ENCODE assay signal across 12 cellular contexts in genomic region chr20:32362924-32363364, GRCh38. TPM values are rescaled to one million over a fixed set of nuclear protein-coding genes. Genes with fewer than 3 reads are reported as not detected.
DNase-seq lines count a peak whose midpoint lies in the region; ATAC-seq and TF ChIP-seq lines count a peak whose summit lies in the region.
"Had no signal": no experiment of that assay in that cellular context is flagged by ENCODE, and none has a peak within 500 bp of the region (broad histone marks: within the 10 kb centered on the region; RNA-seq: fewer than 3 reads in every experiment).

No MANE protein-coding gene starts in this region.

- peaks cover 27% of the 10 kb centered on the region for H3K4me1 ChIP-seq in mucosa of descending colon (ENCODE audit: low read depth)

- no peaks in the 10 kb centered on the region for H3K9me3 ChIP-seq in mucosa of descending colon
- H3K9me3 ChIP-seq: gastroesophageal sphincter, upper lobe of right lung had no signal

- H3K4me1 Mint-ChIP-seq in stimulated activated naive CD8-positive, alpha-beta T cell treated with anti-CD3 and anti-CD28 coated beads, Interleukin-15, Interleukin-2, amounts not matched to agents 100 ng/mL and 50 ng/mL, for 24 hours (ENCODE audit: low read depth), result peaks cover 84% of the 10 kb centered on the region
- peaks cover 78% of the 10 kb centered on the region for H3K4me1 Mint-ChIP-seq in activated naive CD8-positive, alpha-beta T cell treated with anti-CD3 and anti-CD28 coated beads for 36 hours
- peaks cover 49 to 87% (median 82%) of the 10 kb centered on the region in 4 donors for H3K4me1 Mint-ChIP-seq in naive thymus-derived CD8-positive, alpha-beta T cell

- peak overlapping the region; percentile 99 for H3K4me3 Mint-ChIP-seq in stimulated activated naive CD8-positive, alpha-beta T cell treated with anti-CD3 and anti-CD28 coated beads, Interleukin-15, Interleukin-2, amounts not matched to agents 100 ng/mL and 50 ng/mL, for 24 hours
- H3K4me3 Mint-ChIP-seq in activated naive CD8-positive, alpha-beta T cell treated with anti-CD3 and anti-CD28 coated beads for 36 hours, result peak overlapping the region; percentile 92
- peak overlapping the region in 9 of 10 donors; percentile 20 to 95 (median 63) for H3K4me3 Mint-ChIP-seq in naive thymus-derived CD8-positive, alpha-beta T cell

- no peak for DNase-seq in stimulated activated naive CD8-positive, alpha-beta T cell treated with anti-CD3 and anti-CD28 coated beads, Interleukin-15, Interleukin-2, amounts not matched to agents 100 U/mL and 50 U/mL, for 24 hours
- no peak for DNase-seq in activated naive CD8-positive, alpha-beta T cell treated with anti-CD3 and anti-CD28 coated beads for 36 hours
- DNase-seq in naive thymus-derived CD8-positive, alpha-beta T cell, result no peak
- no peak for DNase-seq in sciatic nerve (ENCODE audit: low spot score)
- no peak for DNase-seq in GM19238 (ENCODE audit: insufficient read length, low spot score)
- DNase-seq in mucosa of descending colon, result no peak
- no peak for DNase-seq in stimulated activated CD4-positive, alpha-beta T cell treated with anti-CD3 and anti-CD28 coated beads, Interleukin-4, amount 100 ng/mL, for 24 hours
- DNase-seq: C1 segment of cervical spinal cord, NCI-H2029 treated with DMSO at 0.1 percent for 48 hours, upper lobe of right lung had no signal

- no peak overlapping the region for H3K4me3 ChIP-seq in mucosa of descending colon
- H3K4me3 ChIP-seq: gastroesophageal sphincter, upper lobe of right lung had no signal

- H3K9me3 Mint-ChIP-seq in stimulated activated naive CD8-positive, alpha-beta T cell treated with anti-CD3 and anti-CD28 coated beads, Interleukin-15, Interleukin-2, amounts not matched to agents 100 ng/mL and 50 ng/mL, for 24 hours, result no peaks in the 10 kb centered on the region
- no peaks in the 10 kb centered on the region for H3K9me3 Mint-ChIP-seq in activated naive CD8-positive, alpha-beta T cell treated with anti-CD3 and anti-CD28 coated beads for 36 hours
- H3K9me3 Mint-ChIP-seq in naive thymus-derived CD8-positive, alpha-beta T cell, result no peaks in the 10 kb centered on the region

- POLR2A ChIA-PET in naive thymus-derived CD8-positive, alpha-beta T cell (lab: Charles Lee), result interaction anchor here (0.5 to 0.6 kb wide), 2 partner anchors 122 to 141 kb away, joined by 3 to 5 read pairs; no protein-coding TSS in a partner anchor

- no peaks in the 10 kb centered on the region for H3K27me3 Mint-ChIP-seq in stimulated activated naive CD8-positive, alpha-beta T cell treated with anti-CD3 and anti-CD28 coated beads, Interleukin-15, Interleukin-2, amounts not matched to agents 100 ng/mL and 50 ng/mL, for 24 hours
- H3K27me3 Mint-ChIP-seq in activated naive CD8-positive, alpha-beta T cell treated with anti-CD3 and anti-CD28 coated beads for 36 hours, result peaks cover 3% of the 10 kb centered on the region
- H3K27me3 Mint-ChIP-seq in naive thymus-derived CD8-positive, alpha-beta T cell, result no peaks in the 10 kb centered on the region

- ATAC-seq in stimulated activated naive CD8-positive, alpha-beta T cell treated with anti-CD3 and anti-CD28 coated beads, Interleukin-15, Interleukin-2, amounts not matched to agents 100 U/mL and 50 U/mL, for 24 hours, result no peak
- ATAC-seq in naive thymus-derived CD8-positive, alpha-beta T cell, result no peak
- ATAC-seq in sciatic nerve (no peak), mucosa of descending colon (no peak)
- ATAC-seq: gastroesophageal sphincter, upper lobe of right lung had no signal

- no peaks in the 10 kb centered on the region for H3K36me3 ChIP-seq in mucosa of descending colon (ENCODE audit: low read depth)
- H3K36me3 ChIP-seq: gastroesophageal sphincter had no signal

- H3K27ac Mint-ChIP-seq in stimulated activated naive CD8-positive, alpha-beta T cell treated with anti-CD3 and anti-CD28 coated beads, Interleukin-15, Interleukin-2, amounts not matched to agents 100 ng/mL and 50 ng/mL, for 24 hours, result peak overlapping the region; percentile 84
- peak overlapping the region; percentile 57 for H3K27ac Mint-ChIP-seq in activated naive CD8-positive, alpha-beta T cell treated with anti-CD3 and anti-CD28 coated beads for 36 hours
- peak overlapping the region; percentile 13 to 92 (median 81) for H3K27ac Mint-ChIP-seq in naive thymus-derived CD8-positive, alpha-beta T cell

- TF ChIP-seq CTCF in mucosa of descending colon (IDR thresholded peaks at IDR 0.05), result no peak

- intact Hi-C loops in sciatic nerve (cut with DNase I) (loop anchor here (10.0 kb wide), 1 partner anchor 92 kb away; no protein-coding TSS in a partner anchor), mucosa of descending colon (cut with DNase I, micrococcal nuclease) (no loop called here)

- peaks cover 41% of the 10 kb centered on the region for H3K36me3 Mint-ChIP-seq in stimulated activated naive CD8-positive, alpha-beta T cell treated with anti-CD3 and anti-CD28 coated beads, Interleukin-15, Interleukin-2, amounts not matched to agents 100 ng/mL and 50 ng/mL, for 24 hours (ENCODE audit: low read depth)
- peaks cover 41% of the 10 kb centered on the region for H3K36me3 Mint-ChIP-seq in activated naive CD8-positive, alpha-beta T cell treated with anti-CD3 and anti-CD28 coated beads for 36 hours
- H3K36me3 Mint-ChIP-seq in naive thymus-derived CD8-positive, alpha-beta T cell, result peaks cover 0 to 17% (median 0%) of the 10 kb centered on the region in 3 donors

RNA-seq across cellular contexts. Expression of gene ASXL1, which starts 4.8 kb away (rescaled TPM):
- total RNA-seq in activated naive CD8-positive, alpha-beta T cell treated with anti-CD3 and anti-CD28 coated beads for 36 hours, result 100 to 1,000 TPM in 1 of 2 experiments, 10 to 100 TPM in 1; 97.5 to 100 TPM
- total RNA-seq in naive thymus-derived CD8-positive, alpha-beta T cell, result 100 to 1,000 TPM; 147 to 149 TPM
- polyA plus RNA-seq in naive thymus-derived CD8-positive, alpha-beta T cell, result 10 to 100 TPM; 15.2 to 20.1 (median 18.4) TPM
- total RNA-seq in sciatic nerve (113 TPM), mucosa of descending colon (10 to 100 TPM; 47.4 to 78.9 (median 52.3) TPM)
